2 cellular contexts compared by ENCODE assay signal in genomic region chrX:120109378-120109777, GRCh38.
TF ChIP-seq lines count a peak whose summit lies in the region.

No MANE protein-coding gene starts in this region.

TF ChIP-seq in A549, 52 proteins besides CTCF, POLR2A, EP300 and RAD21 (continued from another document):
- TF ChIP-seq, protein P1, sequence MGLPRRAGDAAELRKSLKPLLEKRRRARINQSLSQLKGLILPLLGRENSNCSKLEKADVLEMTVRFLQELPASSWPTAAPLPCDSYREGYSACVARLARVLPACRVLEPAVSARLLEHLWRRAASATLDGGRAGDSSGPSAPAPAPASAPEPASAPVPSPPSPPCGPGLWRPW (IDR thresholded peaks at IDR 0.05): no peak
- no peak for TF ChIP-seq ZSCAN20 (CRISPR knock-in tag; IDR thresholded peaks at IDR 0.05)

TF ChIP-seq in HEK293, 187 proteins besides CTCF, POLR2A, EP300 and RAD21 (continued from another document):
- peak; percentile 54; the same call in 1 of the 2 replicates for TF ChIP-seq ZNF518A (tag by site-specific recombination; conservative IDR thresholded peaks at IDR 0.05; ENCODE audit: low read depth)
- TF ChIP-seq ZNF394 (tag by site-specific recombination; IDR thresholded peaks at IDR 0.05; ENCODE audit: borderline replicate concordance): peak; percentile 47; the same call in 1 of the 2 replicates
- TF ChIP-seq ZNF302 (tag by site-specific recombination; IDR thresholded peaks at IDR 0.05; ENCODE audit: low read depth): no peak
- no peak for TF ChIP-seq ZNF521 (tag by site-specific recombination; IDR thresholded peaks at IDR 0.05)
- TF ChIP-seq ATF2 (tag by site-specific recombination; IDR thresholded peaks at IDR 0.05; ENCODE audit: low read depth): no peak
- no peak for TF ChIP-seq ZNF18 (tag by site-specific recombination; IDR thresholded peaks at IDR 0.05)
- TF ChIP-seq, protein P2, sequence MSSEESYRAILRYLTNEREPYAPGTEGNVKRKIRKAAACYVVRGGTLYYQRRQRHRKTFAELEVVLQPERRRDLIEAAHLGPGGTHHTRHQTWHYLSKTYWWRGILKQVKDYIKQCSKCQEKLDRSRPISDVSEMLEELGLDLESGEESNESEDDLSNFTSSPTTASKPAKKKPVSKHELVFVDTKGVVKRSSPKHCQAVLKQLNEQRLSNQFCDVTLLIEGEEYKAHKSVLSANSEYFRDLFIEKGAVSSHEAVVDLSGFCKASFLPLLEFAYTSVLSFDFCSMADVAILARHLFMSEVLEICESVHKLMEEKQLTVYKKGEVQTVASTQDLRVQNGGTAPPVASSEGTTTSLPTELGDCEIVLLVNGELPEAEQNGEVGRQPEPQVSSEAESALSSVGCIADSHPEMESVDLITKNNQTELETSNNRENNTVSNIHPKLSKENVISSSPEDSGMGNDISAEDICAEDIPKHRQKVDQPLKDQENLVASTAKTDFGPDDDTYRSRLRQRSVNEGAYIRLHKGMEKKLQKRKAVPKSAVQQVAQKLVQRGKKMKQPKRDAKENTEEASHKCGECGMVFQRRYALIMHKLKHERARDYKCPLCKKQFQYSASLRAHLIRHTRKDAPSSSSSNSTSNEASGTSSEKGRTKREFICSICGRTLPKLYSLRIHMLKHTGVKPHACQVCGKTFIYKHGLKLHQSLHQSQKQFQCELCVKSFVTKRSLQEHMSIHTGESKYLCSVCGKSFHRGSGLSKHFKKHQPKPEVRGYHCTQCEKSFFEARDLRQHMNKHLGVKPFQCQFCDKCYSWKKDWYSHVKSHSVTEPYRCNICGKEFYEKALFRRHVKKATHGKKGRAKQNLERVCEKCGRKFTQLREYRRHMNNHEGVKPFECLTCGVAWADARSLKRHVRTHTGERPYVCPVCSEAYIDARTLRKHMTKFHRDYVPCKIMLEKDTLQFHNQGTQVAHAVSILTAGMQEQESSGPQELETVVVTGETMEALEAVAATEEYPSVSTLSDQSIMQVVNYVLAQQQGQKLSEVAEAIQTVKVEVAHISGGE (tag by site-specific recombination; conservative IDR thresholded peaks at IDR 0.05; ENCODE audit: low read depth): peak; percentile 51
- TF ChIP-seq ZNF169 (tag by site-specific recombination; IDR thresholded peaks at IDR 0.05): no peak
